ENCODE assay signal across 13 cellular contexts in the genomic region with DNA sequence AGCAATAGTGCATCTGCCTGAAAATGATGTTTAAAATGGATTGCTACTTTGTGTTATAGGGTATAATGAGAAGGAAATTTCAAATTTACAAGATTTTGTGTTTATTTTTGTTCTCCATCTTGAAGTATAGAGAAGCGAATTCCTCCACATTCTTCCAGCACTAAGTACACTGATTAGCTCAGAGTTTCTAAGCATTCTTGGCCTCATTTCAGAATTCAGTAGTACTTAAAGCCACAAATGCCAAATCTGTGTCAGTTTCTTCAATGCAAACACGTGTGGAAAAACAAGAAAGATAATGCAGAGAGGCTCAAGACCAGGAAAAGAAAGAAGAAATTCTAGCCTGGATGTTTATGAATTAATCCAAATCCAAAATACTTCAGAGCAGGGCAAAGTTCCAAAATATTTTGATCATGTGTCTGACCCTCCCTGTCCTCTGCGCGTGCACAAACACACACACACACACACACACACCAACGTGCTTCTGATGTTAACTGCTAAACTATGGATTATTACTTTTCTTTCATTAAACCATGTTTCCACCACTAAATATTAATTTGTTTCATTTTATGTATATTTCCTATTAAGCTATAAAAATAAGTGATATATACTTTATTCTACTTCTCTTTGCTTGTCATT.
"Had no signal": no experiment of that assay in that cellular context is flagged by ENCODE, and none has a peak within 500 bp of the region (broad histone marks: within the 10 kb centered on the region; RNA-seq: fewer than 3 reads in every experiment).

No MANE protein-coding gene starts in this region.

- H3K9me3 ChIP-seq: ascending aorta had no signal

- H3K4me1 ChIP-seq: ascending aorta had no signal

- H3K27me3 ChIP-seq: ascending aorta, sigmoid colon had no signal

- H3K36me3 ChIP-seq: ascending aorta, sigmoid colon, WERI-Rb-1 had no signal

- H3K4me3 ChIP-seq: ascending aorta, sigmoid colon had no signal

- H3K27ac ChIP-seq: ascending aorta, sigmoid colon, WERI-Rb-1 had no signal

- ATAC-seq: activated CD8-positive, alpha-beta T cell treated with anti-CD3 and anti-CD28 coated beads, Interleukin-2, amount 10 ng/mL, durations not matched to agents 7 days and 5 days; activated naive CD8-positive, alpha-beta T cell treated with anti-CD3 and anti-CD28 coated beads, Interleukin-2, amount 50 U/mL, for 24 hours; natural killer cell had no signal

- DNase-seq: activated CD4-positive, alpha-beta T cell treated with anti-CD3 and anti-CD28 coated beads for 4 hours; activated CD8-positive, alpha-beta T cell treated with anti-CD3 and anti-CD28 coated beads, Interleukin-2, amount 10 ng/mL, durations not matched to agents 7 days and 5 days; activated naive CD4-positive, alpha-beta T cell treated with Interleukin-2 at 50 U/mL for 16 hours; activated naive CD8-positive, alpha-beta T cell treated with anti-CD3 and anti-CD28 coated beads, Interleukin-2, amount 50 U/mL, for 24 hours; central memory CD4-positive, alpha-beta T cell; cortex of kidney; effector CD8-positive, alpha-beta T cell; natural killer cell; sigmoid colon; stimulated activated CD4-positive, alpha-beta T cell treated with anti-CD3 and anti-CD28 coated beads, Interleukin-4, amount 100 ng/mL, for 24 hours; T-helper 1 cell; WERI-Rb-1 had no signal
